ENCODE assay signal across 14 cellular contexts in the genomic region with DNA sequence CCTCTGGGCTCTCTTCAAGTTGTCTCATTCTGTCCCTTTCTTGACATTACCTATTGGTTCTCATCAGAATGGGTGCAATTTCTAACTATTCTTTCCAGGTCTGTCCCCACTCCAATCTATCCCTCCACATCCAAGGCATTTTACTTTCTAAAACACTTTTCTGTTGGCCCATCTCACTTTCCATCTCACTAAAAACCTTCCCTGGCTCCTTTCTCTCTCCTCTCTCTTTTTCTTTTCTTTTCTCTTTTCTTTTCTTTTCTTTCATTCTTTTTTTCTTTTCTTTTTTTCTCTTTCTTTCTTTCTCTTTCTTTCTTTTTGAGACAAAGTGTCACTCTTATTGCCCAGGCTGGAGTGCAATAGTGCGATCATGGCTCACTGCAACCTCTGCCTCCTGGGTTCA.
A peak's percentile ranks its signal among the peaks of the same experiment; 100 is the strongest.
DNase-seq lines count a peak whose midpoint lies in the region; ATAC-seq and TF ChIP-seq lines count a peak whose summit lies in the region.
"Had no signal": no experiment of that assay in that cellular context is flagged by ENCODE, and none has a peak within 500 bp of the region (broad histone marks: within the 10 kb centered on the region; RNA-seq: fewer than 3 reads in every experiment).

No MANE protein-coding gene starts in this region.

- peak overlapping the region; percentile 57; the same call in 1 of the 2 replicates for H3K9ac ChIP-seq in OCI-LY3 (ENCODE audit: low read length)
- no peak overlapping the region for H3K9ac ChIP-seq in mesendoderm (ENCODE audit: low read length)

- H4K5ac ChIP-seq in mesendoderm (ENCODE audit: low read length), result no peak overlapping the region

- no peaks in the 10 kb centered on the region for H3K27me3 Mint-ChIP-seq in activated naive CD8-positive, alpha-beta T cell
- H3K27me3 Mint-ChIP-seq in activated naive CD8-positive, alpha-beta T cell treated with anti-CD3 and anti-CD28 coated beads, Interleukin-2, amount 50 U/mL, for 24 hours, result no peaks in the 10 kb centered on the region
- H3K27me3 Mint-ChIP-seq: CD4-positive, alpha-beta T cell had no signal

- no peaks in the 10 kb centered on the region for H4K20me1 ChIP-seq in OCI-LY3 (ENCODE audit: insufficient read depth, low read length)

- no peaks in the 10 kb centered on the region for H3K36me3 Mint-ChIP-seq in activated naive CD8-positive, alpha-beta T cell
- no peaks in the 10 kb centered on the region for H3K36me3 Mint-ChIP-seq in activated naive CD8-positive, alpha-beta T cell treated with anti-CD3 and anti-CD28 coated beads, Interleukin-2, amount 50 U/mL, for 24 hours (ENCODE audit: low read depth)

- peaks cover 35% of the 10 kb centered on the region for H3K4me1 Mint-ChIP-seq in activated naive CD8-positive, alpha-beta T cell (ENCODE audit: low read depth)
- peaks cover 52% of the 10 kb centered on the region for H3K4me1 Mint-ChIP-seq in activated naive CD8-positive, alpha-beta T cell treated with anti-CD3 and anti-CD28 coated beads, Interleukin-2, amount 50 U/mL, for 24 hours

- H3K36me3 ChIP-seq in OCI-LY3 (replicated peaks; ENCODE audit: low read depth, low read length), result no peaks in the 10 kb centered on the region
- no peaks in the 10 kb centered on the region for H3K36me3 ChIP-seq in mesendoderm (ENCODE audit: control insufficient read depth, insufficient read depth, low read length)

- H3K56ac ChIP-seq in mesendoderm (ENCODE audit: low read length), result no peak overlapping the region

- H3K79me1 ChIP-seq in mesendoderm (ENCODE audit: low read length), result no peaks in the 10 kb centered on the region

- peak overlapping the region; percentile 4 for H3K27ac Mint-ChIP-seq in activated naive CD8-positive, alpha-beta T cell
- H3K27ac Mint-ChIP-seq in activated naive CD8-positive, alpha-beta T cell treated with anti-CD3 and anti-CD28 coated beads, Interleukin-2, amount 50 U/mL, for 24 hours, result no peak overlapping the region
- H3K27ac Mint-ChIP-seq: CD4-positive, alpha-beta T cell had no signal

- no peak overlapping the region for H2AFZ ChIP-seq in OCI-LY3 (ENCODE audit: low read depth, low read length)

- H3K18ac ChIP-seq in mesendoderm (ENCODE audit: low read length), result no peak overlapping the region

- H3K4me2 ChIP-seq in OCI-LY3 (ENCODE audit: low read length) (peak overlapping the region; percentile 55), mesendoderm (ENCODE audit: low read length) (no peak overlapping the region)

- H2BK15ac ChIP-seq in mesendoderm (replicated peaks; ENCODE audit: low read depth), result peak overlapping the region; percentile 98

- H3K27ac ChIP-seq in OCI-LY3 (ENCODE audit: low read length) (peak overlapping the region; percentile 50; the same call in 1 of the 2 replicates), mesendoderm (ENCODE audit: low read depth, low read length) (no peak overlapping the region), substantia nigra (ENCODE audit: low read depth, low read length, poor library complexity, severe bottlenecking) (no peak overlapping the region)

- no peak overlapping the region for H2AK5ac ChIP-seq in mesendoderm (ENCODE audit: low read length)

- no peak for ATAC-seq in activated naive CD8-positive, alpha-beta T cell treated with anti-CD3 and anti-CD28 coated beads, Interleukin-2, amount 50 U/mL, for 24 hours

- H3K27me3 ChIP-seq in OCI-LY3 (ENCODE audit: low read depth, low read length) (no peaks in the 10 kb centered on the region), mesendoderm (ENCODE audit: insufficient read depth, low read length, poor library complexity) (no peaks in the 10 kb centered on the region)

- no peaks in the 10 kb centered on the region for H3K9me3 ChIP-seq in OCI-LY3 (ENCODE audit: insufficient read depth, low read length)

- H3K4me1 ChIP-seq in OCI-LY3 (ENCODE audit: low read length) (peaks cover 96% of the 10 kb centered on the region), mesendoderm (ENCODE audit: control insufficient read depth, low read depth, low read length) (peaks cover 2% of the 10 kb centered on the region)

- TF ChIP-seq CTCF in OCI-LY3 (IDR thresholded peaks at IDR 0.05; ENCODE audit: low read depth, low read length), result no peak

- WGBS in mesendoderm (ENCODE audit: extremely low coverage, insufficient coverage, low lambda C conversion rate), result no CpG with 5 or more reads among the region's 1 CpG

- no peaks in the 10 kb centered on the region for H3K9me3 Mint-ChIP-seq in activated naive CD8-positive, alpha-beta T cell (ENCODE audit: low read depth)
- no peaks in the 10 kb centered on the region for H3K9me3 Mint-ChIP-seq in activated naive CD8-positive, alpha-beta T cell treated with anti-CD3 and anti-CD28 coated beads, Interleukin-2, amount 50 U/mL, for 24 hours
- H3K9me3 Mint-ChIP-seq: CD4-positive, alpha-beta T cell had no signal

- H4K8ac ChIP-seq in mesendoderm (ENCODE audit: low read depth, low read length), result no peak overlapping the region

- no peak overlapping the region for H3K4me3 Mint-ChIP-seq in activated naive CD8-positive, alpha-beta T cell
- H3K4me3 Mint-ChIP-seq in activated naive CD8-positive, alpha-beta T cell treated with anti-CD3 and anti-CD28 coated beads, Interleukin-2, amount 50 U/mL, for 24 hours, result no peak overlapping the region
- H3K4me3 Mint-ChIP-seq: CD4-positive, alpha-beta T cell had no signal

- no peak overlapping the region for H3K4ac ChIP-seq in mesendoderm (ENCODE audit: low read depth, low read length)

- H3K23ac ChIP-seq in mesendoderm (ENCODE audit: low read length), result no peak overlapping the region

- no peak overlapping the region for H2BK5ac ChIP-seq in mesendoderm (ENCODE audit: low read length)

- no peak for DNase-seq in activated naive CD8-positive, alpha-beta T cell treated with anti-CD3 and anti-CD28 coated beads, Interleukin-2, amount 50 U/mL, for 24 hours
- no peak for DNase-seq in mesendoderm
- DNase-seq in OCI-M2 (lab: John Stamatoyannopoulos, UW; ENCODE audit: unreplicated experiment), result no peak
- DNase-seq in substantia nigra (lab: John Stamatoyannopoulos, UW), result no peak
- no peak for DNase-seq in NCI-H774 (lab: John Stamatoyannopoulos, UW)
- DNase-seq: CD4-positive, alpha-beta T cell; DMS79 treated with DMSO at 0.1 percent for 48 hours; Kasumi-1; NCI-H187 treated with DMSO at 0.1 percent for 48 hours; NCI-H2171; NCI-H82; SHP77 treated with DMSO at 0.1 percent for 48 hours had no signal

- H3K79me2 ChIP-seq in OCI-LY3 (ENCODE audit: low read length) (no peaks in the 10 kb centered on the region), mesendoderm (ENCODE audit: control insufficient read depth, insufficient read depth, low read length) (no peaks in the 10 kb centered on the region)

- no peak overlapping the region for H2BK120ac ChIP-seq in mesendoderm (ENCODE audit: low read depth, low read length)

- H3K4me3 ChIP-seq in OCI-LY3 (ENCODE audit: low read length) (no peak overlapping the region), mesendoderm (ENCODE audit: low read length) (no peak overlapping the region)
